In the genomic region with DNA sequence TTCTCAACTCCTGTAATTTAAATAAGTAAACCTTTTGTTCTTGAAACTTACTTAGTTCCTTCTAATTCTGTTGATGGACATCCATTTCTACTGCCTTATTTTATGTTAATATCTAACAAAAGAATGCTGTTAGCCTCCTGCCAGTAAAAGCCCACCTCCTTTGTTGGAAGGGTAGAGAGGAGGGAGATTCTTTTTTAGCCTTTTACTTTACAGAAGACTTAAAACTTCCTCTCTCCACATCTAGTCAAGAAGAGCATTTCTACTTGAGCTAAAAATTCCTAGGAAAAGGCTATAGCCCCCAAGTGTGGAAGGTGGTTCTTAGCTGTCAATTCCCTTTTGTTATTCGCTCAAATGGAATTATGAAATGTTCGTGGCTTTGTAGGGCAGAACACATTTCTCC, we compare ENCODE assay signal across 1 cellular context.
TF ChIP-seq lines count a peak whose summit lies in the region.

No MANE protein-coding gene starts in this region.

TF ChIP-seq in H1, 55 proteins besides CTCF, POLR2A, EP300 and RAD21 (continued from another document):
- TF ChIP-seq, protein P1, sequence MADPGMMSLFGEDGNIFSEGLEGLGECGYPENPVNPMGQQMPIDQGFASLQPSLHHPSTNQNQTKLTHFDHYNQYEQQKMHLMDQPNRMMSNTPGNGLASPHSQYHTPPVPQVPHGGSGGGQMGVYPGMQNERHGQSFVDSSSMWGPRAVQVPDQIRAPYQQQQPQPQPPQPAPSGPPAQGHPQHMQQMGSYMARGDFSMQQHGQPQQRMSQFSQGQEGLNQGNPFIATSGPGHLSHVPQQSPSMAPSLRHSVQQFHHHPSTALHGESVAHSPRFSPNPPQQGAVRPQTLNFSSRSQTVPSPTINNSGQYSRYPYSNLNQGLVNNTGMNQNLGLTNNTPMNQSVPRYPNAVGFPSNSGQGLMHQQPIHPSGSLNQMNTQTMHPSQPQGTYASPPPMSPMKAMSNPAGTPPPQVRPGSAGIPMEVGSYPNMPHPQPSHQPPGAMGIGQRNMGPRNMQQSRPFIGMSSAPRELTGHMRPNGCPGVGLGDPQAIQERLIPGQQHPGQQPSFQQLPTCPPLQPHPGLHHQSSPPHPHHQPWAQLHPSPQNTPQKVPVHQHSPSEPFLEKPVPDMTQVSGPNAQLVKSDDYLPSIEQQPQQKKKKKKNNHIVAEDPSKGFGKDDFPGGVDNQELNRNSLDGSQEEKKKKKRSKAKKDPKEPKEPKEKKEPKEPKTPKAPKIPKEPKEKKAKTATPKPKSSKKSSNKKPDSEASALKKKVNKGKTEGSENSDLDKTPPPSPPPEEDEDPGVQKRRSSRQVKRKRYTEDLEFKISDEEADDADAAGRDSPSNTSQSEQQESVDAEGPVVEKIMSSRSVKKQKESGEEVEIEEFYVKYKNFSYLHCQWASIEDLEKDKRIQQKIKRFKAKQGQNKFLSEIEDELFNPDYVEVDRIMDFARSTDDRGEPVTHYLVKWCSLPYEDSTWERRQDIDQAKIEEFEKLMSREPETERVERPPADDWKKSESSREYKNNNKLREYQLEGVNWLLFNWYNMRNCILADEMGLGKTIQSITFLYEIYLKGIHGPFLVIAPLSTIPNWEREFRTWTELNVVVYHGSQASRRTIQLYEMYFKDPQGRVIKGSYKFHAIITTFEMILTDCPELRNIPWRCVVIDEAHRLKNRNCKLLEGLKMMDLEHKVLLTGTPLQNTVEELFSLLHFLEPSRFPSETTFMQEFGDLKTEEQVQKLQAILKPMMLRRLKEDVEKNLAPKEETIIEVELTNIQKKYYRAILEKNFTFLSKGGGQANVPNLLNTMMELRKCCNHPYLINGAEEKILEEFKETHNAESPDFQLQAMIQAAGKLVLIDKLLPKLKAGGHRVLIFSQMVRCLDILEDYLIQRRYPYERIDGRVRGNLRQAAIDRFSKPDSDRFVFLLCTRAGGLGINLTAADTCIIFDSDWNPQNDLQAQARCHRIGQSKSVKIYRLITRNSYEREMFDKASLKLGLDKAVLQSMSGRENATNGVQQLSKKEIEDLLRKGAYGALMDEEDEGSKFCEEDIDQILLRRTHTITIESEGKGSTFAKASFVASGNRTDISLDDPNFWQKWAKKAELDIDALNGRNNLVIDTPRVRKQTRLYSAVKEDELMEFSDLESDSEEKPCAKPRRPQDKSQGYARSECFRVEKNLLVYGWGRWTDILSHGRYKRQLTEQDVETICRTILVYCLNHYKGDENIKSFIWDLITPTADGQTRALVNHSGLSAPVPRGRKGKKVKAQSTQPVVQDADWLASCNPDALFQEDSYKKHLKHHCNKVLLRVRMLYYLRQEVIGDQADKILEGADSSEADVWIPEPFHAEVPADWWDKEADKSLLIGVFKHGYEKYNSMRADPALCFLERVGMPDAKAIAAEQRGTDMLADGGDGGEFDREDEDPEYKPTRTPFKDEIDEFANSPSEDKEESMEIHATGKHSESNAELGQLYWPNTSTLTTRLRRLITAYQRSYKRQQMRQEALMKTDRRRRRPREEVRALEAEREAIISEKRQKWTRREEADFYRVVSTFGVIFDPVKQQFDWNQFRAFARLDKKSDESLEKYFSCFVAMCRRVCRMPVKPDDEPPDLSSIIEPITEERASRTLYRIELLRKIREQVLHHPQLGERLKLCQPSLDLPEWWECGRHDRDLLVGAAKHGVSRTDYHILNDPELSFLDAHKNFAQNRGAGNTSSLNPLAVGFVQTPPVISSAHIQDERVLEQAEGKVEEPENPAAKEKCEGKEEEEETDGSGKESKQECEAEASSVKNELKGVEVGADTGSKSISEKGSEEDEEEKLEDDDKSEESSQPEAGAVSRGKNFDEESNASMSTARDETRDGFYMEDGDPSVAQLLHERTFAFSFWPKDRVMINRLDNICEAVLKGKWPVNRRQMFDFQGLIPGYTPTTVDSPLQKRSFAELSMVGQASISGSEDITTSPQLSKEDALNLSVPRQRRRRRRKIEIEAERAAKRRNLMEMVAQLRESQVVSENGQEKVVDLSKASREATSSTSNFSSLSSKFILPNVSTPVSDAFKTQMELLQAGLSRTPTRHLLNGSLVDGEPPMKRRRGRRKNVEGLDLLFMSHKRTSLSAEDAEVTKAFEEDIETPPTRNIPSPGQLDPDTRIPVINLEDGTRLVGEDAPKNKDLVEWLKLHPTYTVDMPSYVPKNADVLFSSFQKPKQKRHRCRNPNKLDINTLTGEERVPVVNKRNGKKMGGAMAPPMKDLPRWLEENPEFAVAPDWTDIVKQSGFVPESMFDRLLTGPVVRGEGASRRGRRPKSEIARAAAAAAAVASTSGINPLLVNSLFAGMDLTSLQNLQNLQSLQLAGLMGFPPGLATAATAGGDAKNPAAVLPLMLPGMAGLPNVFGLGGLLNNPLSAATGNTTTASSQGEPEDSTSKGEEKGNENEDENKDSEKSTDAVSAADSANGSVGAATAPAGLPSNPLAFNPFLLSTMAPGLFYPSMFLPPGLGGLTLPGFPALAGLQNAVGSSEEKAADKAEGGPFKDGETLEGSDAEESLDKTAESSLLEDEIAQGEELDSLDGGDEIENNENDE (IDR thresholded peaks at IDR 0.05; ENCODE audit: insufficient replicate concordance, low read length): peak; percentile 82
- TF ChIP-seq PHF8 (conservative IDR thresholded peaks at IDR 0.05; ENCODE audit: low read depth, low read length) (no peak), MAFK (IDR thresholded peaks at IDR 0.05; ENCODE audit: low read depth, low read length) (no peak)
TF ChIP-seq in H1: peak in this region for 1.
